Comparison of ENCODE assay signal across 12 cellular contexts in genomic region chr12:64656429-64656828, GRCh38. TPM values are rescaled to one million over a fixed set of nuclear protein-coding genes. Genes with fewer than 3 reads are reported as not detected.
A peak's percentile ranks its signal among the peaks of the same experiment; 100 is the strongest.
DNase-seq lines count a peak whose midpoint lies in the region; ATAC-seq and TF ChIP-seq lines count a peak whose summit lies in the region.
"Had no signal": no experiment of that assay in that cellular context is flagged by ENCODE, and none has a peak within 500 bp of the region (broad histone marks: within the 10 kb centered on the region; RNA-seq: fewer than 3 reads in every experiment).

No MANE protein-coding gene starts in this region.

- TF ChIP-seq POLR2A in adrenal gland (IDR thresholded peaks at IDR 0.05): no peak

- intact Hi-C loops in Right ventricle myocardium inferior (cut with DNase I) (no loop called here), adrenal gland (cut with DNase I) (no loop called here)

- no peak overlapping the region for H2AK5ac ChIP-seq in mesendoderm (ENCODE audit: low read length)

- peak overlapping the region; percentile 4 to 83 for H3K27ac ChIP-seq in right atrium auricular region
- peak overlapping the region in 3 of 5 donors; percentile 4 to 52 (median 31) for H3K27ac ChIP-seq in adrenal gland
- H3K27ac ChIP-seq in mesendoderm (ENCODE audit: low read depth, low read length): no peak overlapping the region
- H3K27ac ChIP-seq: vagina had no signal

- H3K79me2 ChIP-seq in mesendoderm (ENCODE audit: control insufficient read depth, insufficient read depth, low read length): peaks cover 26% of the 10 kb centered on the region

- 34 to 59% (median 45%) methylated on average over 1 of the region's 1 CpG for WGBS in adrenal gland, 4 donors
- no CpG with 5 or more reads among the region's 1 CpG for WGBS in mesendoderm (ENCODE audit: extremely low coverage, insufficient coverage, low lambda C conversion rate)

- no peak overlapping the region for H3K23ac ChIP-seq in mesendoderm (ENCODE audit: low read length)

- H3K18ac ChIP-seq in mesendoderm (ENCODE audit: low read length): no peak overlapping the region

- no peak overlapping the region for H4K8ac ChIP-seq in mesendoderm (ENCODE audit: low read depth, low read length)

- H3K9ac ChIP-seq in mesendoderm (ENCODE audit: low read length): no peak overlapping the region

- H3K36me3 ChIP-seq in right atrium auricular region (no peaks in the 10 kb centered on the region), adrenal gland (replicated peaks in 1 of 2) (no peaks in the 10 kb centered on the region), mesendoderm (ENCODE audit: control insufficient read depth, insufficient read depth, low read length) (no peaks in the 10 kb centered on the region)
- H3K36me3 ChIP-seq: BE2C, vagina had no signal

- peaks cover 16% of the 10 kb centered on the region for H3K79me1 ChIP-seq in mesendoderm (ENCODE audit: low read length)

- no peak overlapping the region for H4K5ac ChIP-seq in mesendoderm (ENCODE audit: low read length)

- DNase-seq in right atrium auricular region (ENCODE audit: low spot score) (no peak), Right ventricle myocardium inferior (ENCODE audit: missing footprints) (no peak), adrenal gland (peak in 3 of 7 donors; percentile 31 to 43 (median 38)), mesendoderm (peak; percentile 80), KG1 (lab: John Stamatoyannopoulos, UW) (no peak), DMS153 treated with DMSO at 0.1 percent for 48 hours (lab: John Stamatoyannopoulos, UW; ENCODE audit: unreplicated experiment) (no peak)
- DNase-seq in stimulated activated naive CD4-positive, alpha-beta T cell treated with Interleukin-2 at 50 U/mL for 16 hours (lab: John Stamatoyannopoulos, UW): no peak
- no peak for DNase-seq in stimulated activated CD4-positive, alpha-beta T cell treated with anti-CD3 and anti-CD28 coated beads, Interleukin-4, amount 100 ng/mL, for 4 hours
- DNase-seq: activated CD8-positive, alpha-beta memory T cell treated with anti-CD3 and anti-CD28 coated beads, Interleukin-2, amount 50 U/mL, for 4 hours; BE2C; RPMI8226 had no signal

- no peak overlapping the region for H2BK120ac ChIP-seq in mesendoderm (ENCODE audit: low read depth, low read length)

- H3K4me1 ChIP-seq in right atrium auricular region: peaks cover 0 to 71% of the 10 kb centered on the region in 2 donors
- peaks cover 18 to 45% of the 10 kb centered on the region in 2 donors for H3K4me1 ChIP-seq in adrenal gland (replicated peaks in 1 of 2)
- peaks cover 3% of the 10 kb centered on the region for H3K4me1 ChIP-seq in mesendoderm (ENCODE audit: control insufficient read depth, low read depth, low read length)

- no peak overlapping the region for H3K4ac ChIP-seq in mesendoderm (ENCODE audit: low read depth, low read length)

- no peak overlapping the region for H2BK5ac ChIP-seq in mesendoderm (ENCODE audit: low read length)

- H3K4me2 ChIP-seq in mesendoderm (ENCODE audit: low read length): no peak overlapping the region

- H3K9me3 ChIP-seq in right atrium auricular region: no peaks in the 10 kb centered on the region
- no peaks in the 10 kb centered on the region for H3K9me3 ChIP-seq in adrenal gland (replicated peaks in 1 of 3)
- H3K9me3 ChIP-seq: BE2C, vagina had no signal

- H3K56ac ChIP-seq in mesendoderm (ENCODE audit: low read length): no peak overlapping the region

- TF ChIP-seq CTCF in right atrium auricular region (IDR thresholded peaks at IDR 0.05): no peak
- TF ChIP-seq CTCF in adrenal gland (IDR thresholded peaks at IDR 0.05): no peak

- H2BK15ac ChIP-seq in mesendoderm (replicated peaks; ENCODE audit: low read depth): no peak overlapping the region

- ATAC-seq in Right ventricle myocardium inferior: no peak

- no peak overlapping the region for H3K4me3 ChIP-seq in right atrium auricular region
- H3K4me3 ChIP-seq in adrenal gland: no peak overlapping the region
- H3K4me3 ChIP-seq in mesendoderm (ENCODE audit: low read length): no peak overlapping the region
- H3K4me3 ChIP-seq: vagina had no signal

- no peaks in the 10 kb centered on the region for H3K27me3 ChIP-seq in right atrium auricular region
- H3K27me3 ChIP-seq in adrenal gland: no peaks in the 10 kb centered on the region
- H3K27me3 ChIP-seq in mesendoderm (ENCODE audit: insufficient read depth, low read length, poor library complexity): no peaks in the 10 kb centered on the region
- H3K27me3 ChIP-seq: BE2C, vagina had no signal

RNA-seq across cellular contexts. Expression of gene RASSF3, which starts 46.1 kb away (rescaled TPM):
- total RNA-seq in right atrium auricular region: 10 to 100 TPM; 55.4 to 88.4 TPM
- total RNA-seq in Right ventricle myocardium inferior: 123 TPM
- total RNA-seq in adrenal gland: 10 to 100 TPM; 34.9 to 75.8 (median 52.0) TPM
- 10 to 100 TPM; 21.7 to 40.1 (median 23.7) TPM for polyA plus RNA-seq in adrenal gland
- polyA plus RNA-seq in mesendoderm (2013, experiment 1 of 2): 25.6 TPM
- polyA plus RNA-seq in mesendoderm (2013, experiment 2 of 2): 25.2 TPM
